ENCODE assay signal across 20 cellular contexts in genomic region chr3:49700453-49701128, GRCh38. TPM values are rescaled to one million over a fixed set of nuclear protein-coding genes. Genes with fewer than 3 reads are reported as not detected.
DNase-seq lines count a peak whose midpoint lies in the region; ATAC-seq and TF ChIP-seq lines count a peak whose summit lies in the region.
"Had no signal": no experiment of that assay in that cellular context is flagged by ENCODE, and none has a peak within 500 bp of the region (broad histone marks: within the 10 kb centered on the region; RNA-seq: fewer than 3 reads in every experiment).

No MANE protein-coding gene starts in this region.

- no peaks in the 10 kb centered on the region for H3K4me1 Mint-ChIP-seq in type B pancreatic cell (ENCODE audit: unreplicated experiment)

- no peak for ATAC-seq in foreskin keratinocyte
- ATAC-seq in HG02642 (IDR thresholded peaks at IDR 0.05; ENCODE audit: poor library complexity, unreplicated experiment) = no peak
- ATAC-seq: activated CD8-positive, alpha-beta T cell treated with anti-CD3 and anti-CD28 coated beads for 36 hours; left colon; natural killer cell treated with Interleukin-12 subunit alpha and Interleukin-12 subunit beta and Interleukin-15 and Interleukin-18, amount 100 ng/mL, for 72 hours; stimulated activated naive B cell treated with anti-CD40 and anti-IgM and Interleukin-4, amounts not matched to agents 10 μg/mL and 1 μg/mL and 100 μg/mL, for 72 hours had no signal

- no peak overlapping the region for H3K27ac ChIP-seq in AG04450 (ENCODE audit: low read depth, low read length)
- peak overlapping the region; percentile 14 for H3K27ac ChIP-seq in RWPE1
- no peak overlapping the region for H3K27ac ChIP-seq in foreskin keratinocyte
- H3K27ac ChIP-seq: thoracic aorta had no signal

- POLR2A ChIA-PET in AG04450 (lab: Yijun Ruan, JAX) (no interaction called here), RWPE1 (lab: Yijun Ruan, JAX; ENCODE audit: low non-redundant PET) (no interaction called here)

- CTCF ChIA-PET in AG04450 (lab: Charles Lee) = interaction anchor here (0.5 to 1.9 kb wide), 11 partner anchors 8 to 414 kb away, joined by 3 to 16 read pairs (median 4); no protein-coding TSS in a partner anchor
- CTCF ChIA-PET in RWPE1 (lab: Yijun Ruan, JAX) = interaction anchor here (0.6 to 1.2 kb wide), 2 partner anchors 12 to 187 kb away, joined by 3 to 4 read pairs; no protein-coding TSS in a partner anchor

- H3K9me3 ChIP-seq in AG04450 (ENCODE audit: control insufficient read depth, insufficient read depth, low read length) = no peaks in the 10 kb centered on the region
- H3K9me3 ChIP-seq: thoracic aorta had no signal

- 0 out of 2 replicates have a peak, but pooled peaks have one; percentile 4 for TF ChIP-seq CTCF in AG04450 (IDR thresholded peaks at IDR 0.05; ENCODE audit: low read depth, low read length)
- TF ChIP-seq CTCF in GM12874 (IDR thresholded peaks at IDR 0.05; ENCODE audit: insufficient read depth, low read depth, low read length) = 0 out of 2 replicates have a peak, but pooled peaks have one; percentile 3
- no peak for TF ChIP-seq CTCF in RWPE1 (conservative IDR thresholded peaks at IDR 0.05; ENCODE audit: low read depth)
- TF ChIP-seq CTCF in foreskin keratinocyte (conservative IDR thresholded peaks at IDR 0.05) = peak; percentile 37
- no peak for TF ChIP-seq CTCF in type B pancreatic cell (conservative IDR thresholded peaks at IDR 0.05)

- H3K4me1 ChIP-seq in foreskin keratinocyte = no peaks in the 10 kb centered on the region

- DNase-seq in AG04450 (ENCODE audit: low read depth, low spot score) (no peak), RWPE1 (ENCODE audit: low spot score) (no peak), foreskin keratinocyte (no peak), mucosa of gallbladder (ENCODE audit: low spot score) (no peak), NCI-H146 treated with DMSO at 0.1 percent for 48 hours (lab: John Stamatoyannopoulos, UW; ENCODE audit: unreplicated experiment) (no peak), type B pancreatic cell (ENCODE audit: extremely low spot score, unreplicated experiment) (no peak)
- DNase-seq: amygdala; caudate nucleus; CD4-positive, CD25-positive, alpha-beta regulatory T cell; left colon; NCI-H1694; NCI-H2227 treated with DMSO at 0.1 percent for 48 hours; posterior cingulate gyrus; stimulated activated naive B cell treated with anti-CD40 and anti-IgM and Interleukin-4, amounts not matched to agents 10 μg/mL and 1 μg/mL and 100 μg/mL, for 72 hours had no signal

- no peak overlapping the region for H3K27ac Mint-ChIP-seq in type B pancreatic cell
- H3K27ac Mint-ChIP-seq: activated CD8-positive, alpha-beta T cell treated with anti-CD3 and anti-CD28 coated beads for 36 hours; activated naive CD4-positive, alpha-beta T cell treated with anti-CD3 and anti-CD28 coated beads for 36 hours; CD4-positive, CD25-positive, alpha-beta regulatory T cell; natural killer cell treated with Interleukin-12 subunit alpha and Interleukin-12 subunit beta and Interleukin-15 and Interleukin-18, amount 100 ng/mL, for 72 hours; stimulated activated naive B cell treated with anti-CD40 and anti-IgM and Interleukin-4, amounts not matched to agents 10 μg/mL and 1 μg/mL and 100 μg/mL, for 72 hours had no signal

- no peaks in the 10 kb centered on the region for H3K36me3 Mint-ChIP-seq in type B pancreatic cell
- H3K36me3 Mint-ChIP-seq: natural killer cell treated with Interleukin-12 subunit alpha and Interleukin-12 subunit beta and Interleukin-15 and Interleukin-18, amount 100 ng/mL, for 72 hours had no signal

- no peaks in the 10 kb centered on the region for H3K9me3 Mint-ChIP-seq in type B pancreatic cell
- H3K9me3 Mint-ChIP-seq: activated CD8-positive, alpha-beta T cell treated with anti-CD3 and anti-CD28 coated beads for 36 hours; activated naive CD4-positive, alpha-beta T cell treated with anti-CD3 and anti-CD28 coated beads for 36 hours; CD4-positive, CD25-positive, alpha-beta regulatory T cell; natural killer cell treated with Interleukin-12 subunit alpha and Interleukin-12 subunit beta and Interleukin-15 and Interleukin-18, amount 100 ng/mL, for 72 hours; stimulated activated naive B cell treated with anti-CD40 and anti-IgM and Interleukin-4, amounts not matched to agents 10 μg/mL and 1 μg/mL and 100 μg/mL, for 72 hours had no signal

- H3K27me3 ChIP-seq in AG04450 (ENCODE audit: control insufficient read depth, insufficient read depth, low read length) (no peaks in the 10 kb centered on the region), foreskin keratinocyte (no peaks in the 10 kb centered on the region)

- H3K4me3 ChIP-seq in AG04450 (ENCODE audit: low read depth, low read length) = no peak overlapping the region
- H3K4me3 ChIP-seq: thoracic aorta had no signal

- H3K27me3 Mint-ChIP-seq in type B pancreatic cell = no peaks in the 10 kb centered on the region
- H3K27me3 Mint-ChIP-seq: activated CD8-positive, alpha-beta T cell treated with anti-CD3 and anti-CD28 coated beads for 36 hours; CD4-positive, CD25-positive, alpha-beta regulatory T cell; natural killer cell treated with Interleukin-12 subunit alpha and Interleukin-12 subunit beta and Interleukin-15 and Interleukin-18, amount 100 ng/mL, for 72 hours; stimulated activated naive B cell treated with anti-CD40 and anti-IgM and Interleukin-4, amounts not matched to agents 10 μg/mL and 1 μg/mL and 100 μg/mL, for 72 hours had no signal

- no peak overlapping the region for H3K4me3 Mint-ChIP-seq in type B pancreatic cell
- H3K4me3 Mint-ChIP-seq: activated CD8-positive, alpha-beta T cell treated with anti-CD3 and anti-CD28 coated beads for 36 hours; activated naive CD4-positive, alpha-beta T cell treated with anti-CD3 and anti-CD28 coated beads for 36 hours; natural killer cell treated with Interleukin-12 subunit alpha and Interleukin-12 subunit beta and Interleukin-15 and Interleukin-18, amount 100 ng/mL, for 72 hours; stimulated activated naive B cell treated with anti-CD40 and anti-IgM and Interleukin-4, amounts not matched to agents 10 μg/mL and 1 μg/mL and 100 μg/mL, for 72 hours had no signal

RNA-seq across cellular contexts. Expression of gene RNF123, which starts 11.2 kb away (rescaled TPM):
- polyA plus RNA-seq in AG04450 (2011; rRNA removed) (22.9 and 33.3 TPM in 2 replicates), foreskin keratinocyte (19.0 and 20.8 TPM in 2 replicates)
- polyA minus RNA-seq in AG04450 (2011; rRNA and poly(A)+ RNA removed) = 38.5 and 52.5 TPM in 2 replicates
- total RNA-seq in foreskin keratinocyte (19.2 and 22.8 TPM in 2 replicates), mucosa of gallbladder (55.6 TPM), type B pancreatic cell (ENCODE audit: low replicate concordance) (47.2 and 49.9 TPM in 2 replicates)

RNA-seq across cellular contexts. Expression of gene MST1, which starts 11.3 kb away (rescaled TPM):
- polyA plus RNA-seq in AG04450 (2011; rRNA removed) = 6.4 and 6.5 TPM in 2 replicates
- 2.8 and 5.6 TPM in 2 replicates for polyA minus RNA-seq in AG04450 (2011; rRNA and poly(A)+ RNA removed)
- total RNA-seq in foreskin keratinocyte = 5.6 and 7.5 TPM in 2 replicates
- polyA plus RNA-seq in foreskin keratinocyte = 6.0 and 6.1 TPM in 2 replicates
- 45.5 TPM for total RNA-seq in mucosa of gallbladder
- 25.7 and 50.7 TPM in 2 replicates for total RNA-seq in type B pancreatic cell (ENCODE audit: low replicate concordance)

RNA-seq across cellular contexts. Expression of gene AMIGO3, which starts 18.9 kb away (rescaled TPM):
- polyA plus RNA-seq in AG04450 (2011; rRNA removed) (0.11 TPM in 1 of 2 replicates, not detected in the other), foreskin keratinocyte (0.32 and 0.34 TPM in 2 replicates)
- not detected in 2 replicates for polyA minus RNA-seq in AG04450 (2011; rRNA and poly(A)+ RNA removed)
- total RNA-seq in foreskin keratinocyte (not detected in 2 replicates), mucosa of gallbladder (0.43 TPM), type B pancreatic cell (ENCODE audit: low replicate concordance) (0.36 TPM in 1 of 2 replicates, not detected in the other)
- total RNA-seq: activated naive CD4-positive, alpha-beta T cell treated with anti-CD3 and anti-CD28 coated beads for 36 hours; CD4-positive, CD25-positive, alpha-beta regulatory T cell; left colon had no signal

RNA-seq across cellular contexts. Expression of gene GMPPB, which starts 23.2 kb away (rescaled TPM):
- polyA plus RNA-seq in AG04450 (2011; rRNA removed) (13.9 and 15.7 TPM in 2 replicates), foreskin keratinocyte (54.8 and 57.5 TPM in 2 replicates)
- 17.5 and 23.5 TPM in 2 replicates for polyA minus RNA-seq in AG04450 (2011; rRNA and poly(A)+ RNA removed)
- total RNA-seq in foreskin keratinocyte (41.4 and 44.5 TPM in 2 replicates), mucosa of gallbladder (51.9 TPM), type B pancreatic cell (ENCODE audit: low replicate concordance) (41.9 and 50.4 TPM in 2 replicates)

RNA-seq across cellular contexts. Expression of gene APEH, which starts 26.4 kb away (rescaled TPM):
- polyA plus RNA-seq in AG04450 (2011; rRNA removed) (85.3 and 108 TPM in 2 replicates), foreskin keratinocyte (130 and 144 TPM in 2 replicates)
- polyA minus RNA-seq in AG04450 (2011; rRNA and poly(A)+ RNA removed) = 146 and 205 TPM in 2 replicates
- total RNA-seq in foreskin keratinocyte (158 and 176 TPM in 2 replicates), mucosa of gallbladder (128 TPM), type B pancreatic cell (ENCODE audit: low replicate concordance) (141 and 145 TPM in 2 replicates)

Comparison
In these comparisons a context has a peak if more than half of its experiments do, and no peak if none do; other contexts are left out.
1. CTCF ChIP-seq: peak in AG04450 (single experiment), GM12874 (single experiment) and foreskin keratinocyte (single experiment); none in RWPE1 (single experiment) and type B pancreatic cell (single experiment).